In the genomic region with DNA sequence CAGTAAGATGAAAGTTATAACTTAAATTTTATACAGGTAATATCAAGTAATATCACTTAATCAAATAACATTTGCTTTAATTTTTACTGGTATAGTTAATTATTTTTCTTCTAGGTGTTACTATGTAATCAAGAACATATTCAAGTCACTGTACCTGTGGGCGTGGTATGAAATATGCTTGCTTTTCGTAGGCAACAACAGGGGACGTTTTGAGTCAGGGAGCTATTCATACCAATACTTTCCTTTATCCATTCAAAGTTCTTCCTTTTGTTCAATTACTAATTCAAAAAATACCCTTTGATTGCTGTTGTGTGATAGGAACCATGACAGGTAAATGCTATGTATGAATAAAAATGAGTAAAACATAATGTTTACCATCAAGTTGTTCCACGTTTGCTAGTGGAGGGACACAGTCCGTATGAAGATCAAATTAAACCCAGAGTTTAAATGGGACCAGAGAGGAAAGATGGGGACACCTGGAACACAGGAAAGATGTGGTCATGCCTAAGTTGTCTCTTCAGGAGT, we compare ENCODE assay signal across 23 cellular contexts.
"Had no signal": no experiment of that assay in that cellular context is flagged by ENCODE, and none has a peak within 500 bp of the region (broad histone marks: within the 10 kb centered on the region; RNA-seq: fewer than 3 reads in every experiment).

No MANE protein-coding gene starts in this region.

- H3K36me3 ChIP-seq: heart right ventricle, pancreas, right atrium auricular region, spleen, tibial artery had no signal

- H3K27ac Mint-ChIP-seq: activated naive CD8-positive, alpha-beta T cell treated with anti-CD3 and anti-CD28 coated beads for 36 hours; nephron progenitor cell; stimulated activated naive CD8-positive, alpha-beta T cell treated with anti-CD3 and anti-CD28 coated beads, Interleukin-15, Interleukin-2, amounts not matched to agents 100 ng/mL and 50 ng/mL, for 24 hours; T-helper 2 cell treated with Interferon-gamma antibody and Interleukin-4, amounts not matched to agents 5 μg/mL and 100 μg/mL, for 36 hours had no signal

- H3K9me3 ChIP-seq: heart right ventricle, mucosa of descending colon, pancreas, psoas muscle, right atrium auricular region, SK-N-SH, spleen, tibial artery had no signal

- H3K27me3 ChIP-seq: heart right ventricle, pancreas, right atrium auricular region, spleen, tibial artery had no signal

- DNase-seq: activated gamma-delta T cell; activated naive CD8-positive, alpha-beta T cell treated with anti-CD3 and anti-CD28 coated beads for 36 hours; activated T-cell treated with anti-CD3 and anti-CD28 coated beads, Interleukin-2, amount 50 U/mL, for 48 hours; central memory CD4-positive, alpha-beta T cell; dermis blood vessel endothelial cell; effector CD8-positive, alpha-beta T cell; erythroblast; foreskin fibroblast; heart right ventricle; islet precursor cell; left cardiac atrium; mesendoderm; mucosa of descending colon; nephron progenitor cell; pancreas; psoas muscle; SK-N-SH; spleen; tibial artery had no signal

- H3K36me3 Mint-ChIP-seq: activated naive CD8-positive, alpha-beta T cell treated with anti-CD3 and anti-CD28 coated beads for 36 hours had no signal

- H3K4me3 Mint-ChIP-seq: activated naive CD8-positive, alpha-beta T cell treated with anti-CD3 and anti-CD28 coated beads for 36 hours; nephron progenitor cell; stimulated activated naive CD8-positive, alpha-beta T cell treated with anti-CD3 and anti-CD28 coated beads, Interleukin-15, Interleukin-2, amounts not matched to agents 100 ng/mL and 50 ng/mL, for 24 hours; T-helper 2 cell treated with Interferon-gamma antibody and Interleukin-4, amounts not matched to agents 5 μg/mL and 100 μg/mL, for 36 hours had no signal

- H3K4me3 ChIP-seq: heart right ventricle, mucosa of descending colon, pancreas, psoas muscle, right atrium auricular region, spleen, tibial artery had no signal

- H3K4me2 ChIP-seq: SK-N-SH had no signal

- H3K9me3 Mint-ChIP-seq: activated naive CD8-positive, alpha-beta T cell treated with anti-CD3 and anti-CD28 coated beads for 36 hours; nephron progenitor cell; stimulated activated naive CD8-positive, alpha-beta T cell treated with anti-CD3 and anti-CD28 coated beads, Interleukin-15, Interleukin-2, amounts not matched to agents 100 ng/mL and 50 ng/mL, for 24 hours; T-helper 2 cell treated with Interferon-gamma antibody and Interleukin-4, amounts not matched to agents 5 μg/mL and 100 μg/mL, for 36 hours had no signal

- H3K9ac ChIP-seq: SK-N-SH had no signal

- H3K4me1 ChIP-seq: pancreas, psoas muscle, right atrium auricular region had no signal

- ATAC-seq: heart right ventricle, left cardiac atrium, mucosa of descending colon, pancreas, psoas muscle had no signal

- H3K27me3 Mint-ChIP-seq: activated naive CD8-positive, alpha-beta T cell treated with anti-CD3 and anti-CD28 coated beads for 36 hours; stimulated activated naive CD8-positive, alpha-beta T cell treated with anti-CD3 and anti-CD28 coated beads, Interleukin-15, Interleukin-2, amounts not matched to agents 100 ng/mL and 50 ng/mL, for 24 hours had no signal

- H3K27ac ChIP-seq: heart right ventricle, pancreas, psoas muscle, right atrium auricular region, spleen, tibial artery, VCaP had no signal
